In the genomic region with DNA sequence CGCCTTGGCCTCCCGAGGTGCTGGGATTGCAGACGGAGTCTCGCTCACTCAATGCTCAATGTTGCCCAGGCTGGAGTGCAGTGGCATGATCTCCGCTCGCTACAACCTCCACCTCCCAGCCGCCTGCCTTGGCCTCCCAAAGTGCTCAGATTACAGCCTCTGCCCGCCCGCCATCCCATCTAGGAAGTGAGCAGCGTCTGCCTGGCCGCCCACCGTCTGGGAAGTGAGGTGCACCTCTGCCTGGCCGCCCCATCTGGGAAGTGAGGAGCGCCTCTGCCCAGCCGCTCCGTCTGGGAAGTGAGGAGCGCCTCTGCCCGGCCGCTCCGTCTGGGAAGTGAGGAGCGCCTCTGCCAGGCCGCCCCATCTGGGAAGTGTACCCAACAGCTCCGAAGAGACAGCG, we compare ENCODE assay signal across 10 cellular contexts. TPM values are rescaled to one million over a fixed set of nuclear protein-coding genes. Genes with fewer than 3 reads are reported as not detected.
"Had no signal": no experiment of that assay in that cellular context is flagged by ENCODE, and none has a peak within 500 bp of the region (broad histone marks: within the 10 kb centered on the region; RNA-seq: fewer than 3 reads in every experiment).

No MANE protein-coding gene starts in this region.

RNA-seq across cellular contexts. Expression of gene DRD2, which starts 48.7 kb away (rescaled TPM):
- total RNA-seq: activated naive CD4-positive, alpha-beta T cell treated with anti-CD3 and anti-CD28 coated beads for 36 hours; activated naive CD4-positive, alpha-beta T cell treated with anti-CD3 and anti-CD28 coated beads, Interleukin-2, amount 50 U/mL, for 72 hours; activated naive CD8-positive, alpha-beta T cell treated with anti-CD3 and anti-CD28 coated beads for 36 hours; activated naive CD8-positive, alpha-beta T cell treated with anti-CD3 and anti-CD28 coated beads, Interleukin-2, amount 10 ng/mL, durations not matched to agents 7 days and 5 days; activated T-cell treated with anti-CD3 and anti-CD28 coated beads, Interleukin-2, amount 50 U/mL, for 4 hours; activated T-helper 1 cell treated with anti-CD3 and anti-CD28 coated beads, Interleukin-12 subunit alpha, Interleukin-12 subunit beta, Interleukin-2, Interleukin-4 antibody, amounts not matched to agents 30 ng/mL and 10 ng/mL and 1 ng/mL, durations not matched to agents 14 hours and 24 hours and 36 hours; ascending aorta; astrocyte; bronchial epithelial cell; cardiac septum had no signal
